18 cellular contexts compared by ENCODE assay signal in genomic region chr13:77143325-77143907, GRCh38.
A peak's percentile ranks its signal among the peaks of the same experiment; 100 is the strongest.
DNase-seq lines count a peak whose midpoint lies in the region; ATAC-seq, FAIRE-seq and TF ChIP-seq lines count a peak whose summit lies in the region.
"Had no signal": no experiment of that assay in that cellular context is flagged by ENCODE, and none has a peak within 500 bp of the region (broad histone marks: within the 10 kb centered on the region; RNA-seq: fewer than 3 reads in every experiment).

No MANE protein-coding gene starts in this region.

- H3K4me1 ChIP-seq in pancreas (no peaks in the 10 kb centered on the region), A673 (ENCODE audit: insufficient read depth, low read length, poor library complexity, severe bottlenecking) (peaks cover 11% of the 10 kb centered on the region)
- H3K4me1 ChIP-seq in CD4-positive, alpha-beta memory T cell (ENCODE audit: insufficient read depth, low read length): no peaks in the 10 kb centered on the region
- H3K4me1 ChIP-seq: gastrocnemius medialis, SJSA1 had no signal

- H3K27ac ChIP-seq in RWPE1 (no peak overlapping the region), pancreas (no peak overlapping the region), A673 (ENCODE audit: low read depth, low read length, poor library complexity, severe bottlenecking) (no peak overlapping the region)
- no peak overlapping the region for H3K27ac ChIP-seq in CD4-positive, alpha-beta memory T cell (ENCODE audit: low read depth, low read length)
- H3K27ac ChIP-seq: gastrocnemius medialis, SJSA1 had no signal

- intact Hi-C loops in pancreas (cut with DNase I) (no loop called here), A673 (cut with micrococcal nuclease; ENCODE audit: unreplicated experiment) (no loop called here)
- intact Hi-C loops in CD4-positive, alpha-beta memory T cell (cut with micrococcal nuclease): no loop called here

- H3K36me3 ChIP-seq in pancreas: peaks cover 0 to 25% (median 6%) of the 10 kb centered on the region in 3 donors
- H3K36me3 ChIP-seq in A673 (ENCODE audit: insufficient read depth, low read length, poor library complexity, severe bottlenecking): peaks cover 5% of the 10 kb centered on the region
- H3K36me3 ChIP-seq in CD4-positive, alpha-beta memory T cell (ENCODE audit: insufficient read depth, low read length): peaks cover 55% of the 10 kb centered on the region

- H3K4me3 ChIP-seq in pancreas (no peak overlapping the region), A673 (ENCODE audit: low read depth, low read length, poor library complexity, severe bottlenecking) (no peak overlapping the region)
- no peak overlapping the region for H3K4me3 ChIP-seq in CD4-positive, alpha-beta memory T cell (ENCODE audit: low read length in 2 of 2)
- H3K4me3 ChIP-seq: gastrocnemius medialis, SJSA1 had no signal

- no peak for DNase-seq in GM12892 (ENCODE audit: insufficient read length)
- DNase-seq in RWPE1 (ENCODE audit: low spot score): peak; percentile 9
- DNase-seq in fibroblast of peridontal ligament (ENCODE audit: extremely low read depth): peak; percentile 32
- no peak for DNase-seq in pancreas
- DNase-seq in A673 (ENCODE audit: low spot score): no peak
- no peak for DNase-seq in GM19240 (ENCODE audit: insufficient read length, low spot score)
- no peak for DNase-seq in CD4-positive, alpha-beta memory T cell
- DNase-seq: activated CD4-positive, alpha-beta T cell treated with anti-CD3 and anti-CD28 coated beads for 1 hour; activated CD8-positive, alpha-beta memory T cell treated with anti-CD3 and anti-CD28 coated beads, Interleukin-2, amount 50 U/mL, for 48 hours; activated naive CD4-positive, alpha-beta T cell treated with Interleukin-2 at 50 U/mL for 16 hours; C1 segment of cervical spinal cord; gastrocnemius medialis; NCI-H1105; NK-92 treated with Interleukin-12 subunit alpha and Interleukin-12 subunit beta, amount 100 ng/mL, for 24 hours; stimulated activated CD4-positive, alpha-beta T cell treated with anti-CD3 and anti-CD28 coated beads, Interleukin-2, amount 100 ng/mL, for 24 hours had no signal

- peak; percentile 27 for FAIRE-seq in GM12892 (lab: Jason Lieb, UNC)
- no peak for FAIRE-seq in pancreas (lab: Jason Lieb, UNC)

- H3K4me1 Mint-ChIP-seq in CD4-positive, alpha-beta memory T cell: peaks cover 0 to 4% (median 2%) of the 10 kb centered on the region in 4 donors

- no peaks in the 10 kb centered on the region for H3K9me3 ChIP-seq in pancreas
- H3K9me3 ChIP-seq in A673 (ENCODE audit: low read depth, low read length, poor library complexity, severe bottlenecking): no peaks in the 10 kb centered on the region
- H3K9me3 ChIP-seq in CD4-positive, alpha-beta memory T cell (ENCODE audit: control insufficient read depth in 1 of 2, low read length in 2 of 2): no peaks in the 10 kb centered on the region
- H3K9me3 ChIP-seq: gastrocnemius medialis, SJSA1 had no signal

- no peaks in the 10 kb centered on the region for H3K9me3 Mint-ChIP-seq in CD4-positive, alpha-beta memory T cell
- H3K9me3 Mint-ChIP-seq: nephron had no signal

- H3K27me3 ChIP-seq in pancreas: no peaks in the 10 kb centered on the region
- no peaks in the 10 kb centered on the region for H3K27me3 ChIP-seq in A673 (replicated peaks; ENCODE audit: insufficient read depth, low read depth, low read length, poor library complexity)
- no peaks in the 10 kb centered on the region for H3K27me3 ChIP-seq in CD4-positive, alpha-beta memory T cell (ENCODE audit: insufficient read depth, low read length)
- H3K27me3 ChIP-seq: gastrocnemius medialis, SJSA1 had no signal

- peak; percentile 36 to 73 (median 70) for ATAC-seq in pancreas
- ATAC-seq: HCT116 had no signal

- no peaks in the 10 kb centered on the region for H3K27me3 Mint-ChIP-seq in CD4-positive, alpha-beta memory T cell

- TF ChIP-seq CTCF in RWPE1 (conservative IDR thresholded peaks at IDR 0.05; ENCODE audit: low read depth): no peak
- no peak for TF ChIP-seq CTCF in pancreas (IDR thresholded peaks at IDR 0.05)
- no peak for TF ChIP-seq CTCF in A673 (conservative IDR thresholded peaks at IDR 0.05; ENCODE audit: low read depth, low read length)

- no TSS peak for BruUV-seq in A673 (replicated peaks; lab: Mats Ljungman, UMichigan)

- WGBS in pancreas, 2 donors: 90 to 94% methylated on average over 1 of the region's 1 CpG

- POLR2A ChIA-PET in RWPE1 (lab: Yijun Ruan, JAX; ENCODE audit: low non-redundant PET) (no interaction called here), A673 (lab: Charles Lee; ENCODE audit: low non-redundant PET) (no interaction called here)
- POLR2A ChIA-PET in CD4-positive, alpha-beta memory T cell (lab: Charles Lee; ENCODE audit: partially characterized antibody): no interaction called here

- TF ChIP-seq POLR2A in GM12892 (IDR thresholded peaks at IDR 0.05; ENCODE audit: low read depth, low read length): no peak

- CTCF ChIA-PET in RWPE1 (lab: Yijun Ruan, JAX) (no interaction called here), A673 (lab: Charles Lee) (no interaction called here)
- CTCF ChIA-PET in CD4-positive, alpha-beta memory T cell (lab: Charles Lee; ENCODE audit: partially characterized antibody): interaction anchor here (1.3 kb wide), 1 partner anchor 335 kb away, joined by 3 read pairs; no protein-coding TSS in a partner anchor

- H3K36me3 Mint-ChIP-seq in CD4-positive, alpha-beta memory T cell: peaks cover 60 to 82% of the 10 kb centered on the region in 2 donors

- H3K27ac Mint-ChIP-seq in CD4-positive, alpha-beta memory T cell: no peak overlapping the region
- H3K27ac Mint-ChIP-seq: nephron had no signal

- no peak overlapping the region for H3K4me3 Mint-ChIP-seq in CD4-positive, alpha-beta memory T cell
- H3K4me3 Mint-ChIP-seq: nephron had no signal

Comparison
In these comparisons a context has a peak if more than half of its experiments do, and no peak if none do; other contexts are left out.
1. DNase-seq: peak in RWPE1 (single experiment) and fibroblast of peridontal ligament (single experiment); none in GM12892 (single experiment), pancreas (0 of 6), A673 (single experiment), GM19240 (single experiment) and CD4-positive, alpha-beta memory T cell (0 of 5).